In the genomic region with DNA sequence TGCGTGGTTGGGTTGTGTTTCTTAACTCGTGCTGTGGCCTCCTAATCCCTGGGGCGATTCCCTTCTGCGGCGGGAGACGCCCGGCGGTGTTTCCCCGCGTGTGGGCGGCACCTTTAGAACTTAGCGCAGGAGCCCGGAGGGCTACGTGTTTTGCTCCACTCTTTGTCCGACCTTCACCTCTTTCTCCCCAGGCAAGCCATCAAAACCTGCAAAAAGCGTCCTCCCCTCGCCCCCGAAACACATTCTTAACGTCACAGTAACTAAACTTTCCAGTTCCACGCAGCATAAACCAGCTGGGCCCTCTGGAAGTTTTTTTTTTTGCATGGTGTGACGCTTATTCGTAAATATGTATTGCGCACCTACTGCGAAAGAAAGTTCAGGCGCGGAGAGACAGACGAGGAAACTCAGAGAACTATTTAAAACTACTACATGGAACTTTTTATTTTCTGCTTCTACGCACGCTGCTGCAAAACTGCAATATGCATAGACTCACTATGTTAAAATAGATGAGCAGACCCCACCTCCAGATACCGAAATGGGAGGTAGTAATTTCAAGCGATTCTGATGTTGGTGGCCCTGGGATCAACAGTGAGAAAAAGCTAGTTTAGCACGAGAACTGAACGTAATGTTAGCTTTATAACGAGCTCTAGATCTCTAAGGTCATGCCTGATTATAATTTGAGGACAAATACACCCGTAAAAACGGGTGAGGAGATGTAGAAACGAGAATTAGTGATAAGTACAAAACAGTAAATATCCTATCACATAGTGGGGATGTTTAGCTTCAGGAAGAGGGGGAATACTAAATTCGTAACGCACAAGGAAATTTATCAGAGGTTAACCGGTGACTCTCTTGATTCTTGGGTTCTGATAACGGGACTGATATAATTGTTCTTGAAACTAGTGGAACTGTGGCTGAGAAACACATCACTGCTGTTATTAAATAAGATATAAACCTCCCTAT, we compare ENCODE assay signal across 8 cellular contexts. TPM values are rescaled to one million over a fixed set of nuclear protein-coding genes. Genes with fewer than 3 reads are reported as not detected.
DNase-seq lines count a peak whose midpoint lies in the region; ATAC-seq and TF ChIP-seq lines count a peak whose summit lies in the region.

No MANE protein-coding gene starts in this region.

- ATAC-seq in GM21515 (IDR thresholded peaks at IDR 0.05; ENCODE audit: unreplicated experiment) (peak; percentile 39), naive B cell (ENCODE audit: low read depth in 2 of 2) (peak; percentile 15 to 19), thoracic aorta (ENCODE audit: insufficient number of reproducible peaks, low FRiP score, low read depth) (no peak)

- no peaks in the 10 kb centered on the region for H3K4me1 ChIP-seq in HUES6 (ENCODE audit: control insufficient read depth, insufficient read depth, low read length)
- H3K4me1 ChIP-seq in thoracic aorta (ENCODE audit: control insufficient read depth in 1 of 2, low read depth in 2 of 2): peaks cover 15 to 31% of the 10 kb centered on the region in 2 donors

- H3K9me3 ChIP-seq in HUES6 (ENCODE audit: control insufficient read depth, insufficient read depth, low read depth, low read length) (no peaks in the 10 kb centered on the region), thoracic aorta (no peaks in the 10 kb centered on the region)

- peak overlapping the region; percentile 96 to 99 (median 98) for H3K27ac Mint-ChIP-seq in naive B cell

- H3K4me3 Mint-ChIP-seq in naive B cell: peak overlapping the region; percentile 90 to 99 (median 97)

- H3K36me3 ChIP-seq in HUES6 (ENCODE audit: control insufficient read depth, insufficient read depth, low read length) (no peaks in the 10 kb centered on the region), thoracic aorta (no peaks in the 10 kb centered on the region)

- H3K27me3 ChIP-seq in HUES6 (ENCODE audit: control insufficient read depth, insufficient read depth, low read length) (peaks cover 4% of the 10 kb centered on the region), thoracic aorta (replicated peaks; ENCODE audit: insufficient read depth) (no peaks in the 10 kb centered on the region)

- H3K27ac ChIP-seq in HUES6 (ENCODE audit: low read depth, low read length) (no peak overlapping the region; the same call in 1 of the 2 replicates), thoracic aorta (peak overlapping the region; percentile 89 to 90)

- peak; percentile 52 for DNase-seq in EL
- peak; percentile 63 to 71 for DNase-seq in activated CD4-positive, alpha-beta T cell treated with anti-CD3 and anti-CD28 coated beads for 4 hours
- DNase-seq in epithelial cell of esophagus (ENCODE audit: low read depth): peak; percentile 63
- no peak for DNase-seq in naive B cell
- DNase-seq in thoracic aorta (ENCODE audit: low spot score): no peak
- DNase-seq in iPS-NIHi11 (ENCODE audit: low spot score): no peak

- TF ChIP-seq CTCF in epithelial cell of esophagus (IDR thresholded peaks at IDR 0.05; ENCODE audit: insufficient read depth, low read depth, low read length, missing control alignments) (no peak), thoracic aorta (IDR thresholded peaks at IDR 0.05) (no peak)

- no peaks in the 10 kb centered on the region for H3K36me3 Mint-ChIP-seq in naive B cell

- peaks cover 11 to 17% (median 12%) of the 10 kb centered on the region in 3 donors for H3K27me3 Mint-ChIP-seq in naive B cell

- H3K4me3 ChIP-seq in HUES6 (ENCODE audit: low read depth, low read length) (peak overlapping the region; percentile 95), epithelial cell of esophagus (ENCODE audit: low read length) (peak overlapping the region; percentile 89), thoracic aorta (peak overlapping the region; percentile 95)

- peaks cover 20 to 37% (median 34%) of the 10 kb centered on the region in 3 donors for H3K4me1 Mint-ChIP-seq in naive B cell

- no peaks in the 10 kb centered on the region for H3K9me3 Mint-ChIP-seq in naive B cell

- H3K9ac ChIP-seq in HUES6 (ENCODE audit: low read length): peak overlapping the region; percentile 85

RNA-seq across cellular contexts. Expression of gene MTR, which starts 0.9 kb away (rescaled TPM):
- 10 to 100 TPM in 4 of 6 donors, 1 to 10 TPM in 2; 5.2 to 17.9 (median 14.7) TPM for polyA plus RNA-seq in naive B cell (ENCODE audit: low read depth in 6 of 6)
- 10 to 100 TPM; 31.3 to 39.8 TPM for total RNA-seq in thoracic aorta

Comparison
In these comparisons a context has a peak if more than half of its experiments do, and no peak if none do; other contexts are left out.
1. DNase-seq: peak in EL (single experiment), activated CD4-positive, alpha-beta T cell treated with anti-CD3 and anti-CD28 coated beads for 4 hours (2 of 2) and epithelial cell of esophagus (single experiment); none in naive B cell (single experiment), thoracic aorta (single experiment) and iPS-NIHi11 (single experiment).
2. Peak in every context shown above with its lines, with median percentiles within 50 percentile points of each other: H3K4me3 ChIP-seq.